ENCODE assay signal across 17 cellular contexts in genomic region chr17:60442271-60443201, GRCh38. TPM values are rescaled to one million over a fixed set of nuclear protein-coding genes. Genes with fewer than 3 reads are reported as not detected.
DNase-seq lines count a peak whose midpoint lies in the region; TF ChIP-seq lines count a peak whose summit lies in the region.
"Had no signal": no experiment of that assay in that cellular context is flagged by ENCODE, and none has a peak within 500 bp of the region (broad histone marks: within the 10 kb centered on the region; RNA-seq: fewer than 3 reads in every experiment).

No MANE protein-coding gene starts in this region.

- no peak for TF ChIP-seq CTCF in cardiac muscle cell (IDR thresholded peaks at IDR 0.05; ENCODE audit: low read depth, low read length)
- no peak for TF ChIP-seq CTCF in brain microvascular endothelial cell (IDR thresholded peaks at IDR 0.05; ENCODE audit: low read depth, low read length, missing control alignments)
- TF ChIP-seq CTCF in chondrocyte (IDR thresholded peaks at IDR 0.05) = no peak

- H3K4me1 Mint-ChIP-seq in chondrocyte (ENCODE audit: low read depth) = peaks cover 14% of the 10 kb centered on the region

- in situ Hi-C loops in brain microvascular endothelial cell (cut with HindIII; ENCODE audit: low pct_ligation_motif_present, low sequenced_read_pairs) = no loop called here

- intact Hi-C loops in cardiac septum (cut with DNase I) = no loop called here

- H3K9me3 Mint-ChIP-seq in chondrocyte (ENCODE audit: low read depth) = no peaks in the 10 kb centered on the region
- H3K9me3 Mint-ChIP-seq: activated CD4-positive, alpha-beta memory T cell treated with anti-CD3 and anti-CD28 coated beads for 36 hours; activated naive CD4-positive, alpha-beta T cell treated with anti-CD3 and anti-CD28 coated beads, Interleukin-2, amount 50 U/mL, for 72 hours had no signal

- H3K4me3 ChIP-seq in cardiac muscle cell = no peak overlapping the region
- no peak overlapping the region for H3K4me3 ChIP-seq in brain microvascular endothelial cell (ENCODE audit: low read depth, low read length)
- H3K4me3 ChIP-seq: thyroid gland had no signal

- no peak overlapping the region for H3K4me3 Mint-ChIP-seq in chondrocyte (ENCODE audit: unreplicated experiment)
- H3K4me3 Mint-ChIP-seq: activated CD4-positive, alpha-beta memory T cell treated with anti-CD3 and anti-CD28 coated beads for 36 hours had no signal

- no peaks in the 10 kb centered on the region for H3K27me3 Mint-ChIP-seq in chondrocyte (ENCODE audit: low read depth)
- H3K27me3 Mint-ChIP-seq: activated CD4-positive, alpha-beta memory T cell treated with anti-CD3 and anti-CD28 coated beads for 36 hours had no signal

- H3K27ac ChIP-seq in cardiac muscle cell (peak overlapping the region; percentile 21), brain microvascular endothelial cell (no peak overlapping the region), layer of hippocampus (ENCODE audit: low read depth, low read length) (peak overlapping the region; percentile 90)
- H3K27ac ChIP-seq: parathyroid adenoma, thyroid gland had no signal

- peaks cover 9% of the 10 kb centered on the region for H3K36me3 Mint-ChIP-seq in chondrocyte (ENCODE audit: low read depth)
- H3K36me3 Mint-ChIP-seq: activated naive CD4-positive, alpha-beta T cell treated with anti-CD3 and anti-CD28 coated beads, Interleukin-2, amount 50 U/mL, for 72 hours had no signal

- no peak overlapping the region for H3K27ac Mint-ChIP-seq in chondrocyte (ENCODE audit: unreplicated experiment)
- H3K27ac Mint-ChIP-seq: activated CD4-positive, alpha-beta memory T cell treated with anti-CD3 and anti-CD28 coated beads for 36 hours; activated naive CD4-positive, alpha-beta T cell treated with anti-CD3 and anti-CD28 coated beads, Interleukin-2, amount 50 U/mL, for 72 hours had no signal

- no peaks in the 10 kb centered on the region for H3K27me3 ChIP-seq in cardiac muscle cell
- no peaks in the 10 kb centered on the region for H3K27me3 ChIP-seq in brain microvascular endothelial cell (replicated peaks)
- no peaks in the 10 kb centered on the region for H3K27me3 ChIP-seq in layer of hippocampus (ENCODE audit: control insufficient read depth, insufficient read depth, low read length)
- H3K27me3 ChIP-seq: thyroid gland had no signal

- no peaks in the 10 kb centered on the region for H3K9me3 ChIP-seq in cardiac muscle cell (ENCODE audit: low read depth)
- H3K9me3 ChIP-seq: thyroid gland had no signal

- peak in 1 of 2 donors; percentile 42 for DNase-seq in cardiac muscle cell (ENCODE audit: low read depth in 1 of 2, low spot score in 1 of 2)
- DNase-seq in cardiac septum (ENCODE audit: low spot score) = no peak
- DNase-seq in brain microvascular endothelial cell = peak; percentile 38
- no peak for DNase-seq in KG1 (lab: John Stamatoyannopoulos, UW)
- no peak for DNase-seq in chondrocyte (ENCODE audit: low spot score)
- no peak for DNase-seq in AML-193 (lab: John Stamatoyannopoulos, UW)
- no peak for DNase-seq in D341Med (ENCODE audit: low spot score)
- DNase-seq: activated CD4-positive, alpha-beta memory T cell treated with anti-CD3 and anti-CD28 coated beads for 36 hours; Karpas-422; kidney; NCI-H510A treated with DMSO at 0.1 percent for 48 hours; thyroid gland had no signal

- H3K4me1 ChIP-seq in cardiac muscle cell (ENCODE audit: low read depth) = no peaks in the 10 kb centered on the region
- H3K4me1 ChIP-seq: parathyroid adenoma, thyroid gland had no signal

- H3K36me3 ChIP-seq in cardiac muscle cell (peaks cover 15% of the 10 kb centered on the region), brain microvascular endothelial cell (replicated peaks) (peaks cover 10% of the 10 kb centered on the region)

RNA-seq across cellular contexts. Expression of gene CHCT1, which starts 20.2 kb away (rescaled TPM):
- total RNA-seq in cardiac muscle cell (not detected in 2 replicates), cardiac septum (not detected), chondrocyte (not detected in 3 replicates)
- 0.76 TPM in 1 of 2 replicates, not detected in the other for polyA plus RNA-seq in cardiac muscle cell
- total RNA-seq: activated CD4-positive, alpha-beta memory T cell treated with anti-CD3 and anti-CD28 coated beads for 36 hours; G401; kidney; thyroid gland had no signal
- polyA plus RNA-seq: AG04450 had no signal

RNA-seq across cellular contexts. Expression of gene USP32, which starts 50.6 kb away (rescaled TPM):
- total RNA-seq in cardiac muscle cell = 25.0 and 32.2 TPM in 2 replicates
- 19.7 and 32.7 TPM in 2 replicates for polyA plus RNA-seq in cardiac muscle cell
- total RNA-seq in cardiac septum = 32.1 TPM
- 35.2 to 42.2 TPM (median 41.1 TPM) in 3 replicates for total RNA-seq in chondrocyte
